ENCODE assay signal across 9 cellular contexts in the genomic region with DNA sequence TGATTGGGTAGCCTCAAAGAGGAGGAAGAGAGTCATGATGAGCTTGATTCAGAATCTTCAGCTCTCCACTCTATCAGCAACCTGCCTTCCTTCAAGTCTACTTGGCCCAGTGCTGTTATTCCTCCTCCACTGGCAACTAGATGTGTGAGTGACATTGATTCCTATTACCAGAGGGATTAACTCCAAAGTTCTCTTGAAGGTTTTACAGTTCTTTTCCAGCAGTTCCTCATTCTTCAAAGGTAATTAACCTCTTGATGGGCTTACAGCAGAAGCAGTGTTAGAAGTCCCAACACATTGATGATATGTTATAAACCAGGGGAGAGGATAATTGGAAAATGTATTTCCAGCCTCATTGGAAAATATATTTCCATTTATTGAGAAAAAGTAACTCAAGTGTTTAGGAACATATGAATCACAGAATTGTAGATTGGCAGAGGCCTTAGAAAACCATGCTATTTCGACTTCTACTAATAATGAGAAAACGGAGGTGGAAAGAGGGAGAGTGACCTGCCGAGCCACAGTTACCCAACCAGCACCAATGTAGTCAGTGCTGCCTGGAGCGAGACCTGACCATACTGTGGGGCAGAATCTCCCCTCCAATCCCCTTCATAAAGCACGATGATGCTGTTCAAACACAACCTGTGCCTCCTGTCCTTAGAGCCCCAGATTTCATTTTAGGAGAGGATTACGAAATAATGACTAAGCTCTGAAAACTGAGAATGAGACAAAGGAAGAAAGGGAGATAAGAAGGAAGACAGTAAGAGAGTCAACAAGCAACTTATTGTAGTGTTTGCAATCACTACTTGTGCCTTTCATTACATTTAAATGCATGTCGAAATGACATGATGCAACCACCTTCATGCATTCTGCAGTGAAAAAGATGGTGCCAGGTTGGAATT.
DNase-seq lines count a peak whose midpoint lies in the region; ATAC-seq, FAIRE-seq and TF ChIP-seq lines count a peak whose summit lies in the region.
"Had no signal": no experiment of that assay in that cellular context is flagged by ENCODE, and none has a peak within 500 bp of the region (broad histone marks: within the 10 kb centered on the region; RNA-seq: fewer than 3 reads in every experiment).

No MANE protein-coding gene starts in this region.

- no peak overlapping the region for H3K18ac ChIP-seq in mesendoderm (ENCODE audit: low read length)

- H3K27me3 ChIP-seq in mesendoderm (ENCODE audit: insufficient read depth, low read length, poor library complexity): no peaks in the 10 kb centered on the region

- no peak overlapping the region for H3K56ac ChIP-seq in mesendoderm (ENCODE audit: low read length)

- TF ChIP-seq CTCF in mucosa of descending colon (IDR thresholded peaks at IDR 0.05): no peak

- H3K36me3 Mint-ChIP-seq in activated CD4-positive, alpha-beta T cell treated with anti-CD3 and anti-CD28 coated beads, Interleukin-2, amount 10 ng/mL, durations not matched to agents 7 days and 5 days (ENCODE audit: low read depth): peaks cover 12% of the 10 kb centered on the region

- DNase-seq in activated CD4-positive, alpha-beta T cell treated with anti-CD3 and anti-CD28 coated beads, Interleukin-2, amount 10 ng/mL, durations not matched to agents 7 days and 5 days: no peak
- no peak for DNase-seq in activated CD4-positive, alpha-beta T cell treated with anti-CD3 and anti-CD28 coated beads, Interleukin-2, amount 50 U/mL, for 4 hours
- DNase-seq in SK-MEL-5 (ENCODE audit: low read depth, low spot score) (peak; percentile 39), mucosa of descending colon (no peak), frontal cortex (ENCODE audit: low spot score in 2 of 2) (no peak), mesendoderm (no peak), 8988T (no peak)

- H4K5ac ChIP-seq in mesendoderm (ENCODE audit: low read length): no peak overlapping the region

- no peak overlapping the region for H3K23ac ChIP-seq in mesendoderm (ENCODE audit: low read length)

- H3K4ac ChIP-seq in mesendoderm (ENCODE audit: low read depth, low read length): no peak overlapping the region

- peaks cover 63% of the 10 kb centered on the region for H3K4me1 Mint-ChIP-seq in activated CD4-positive, alpha-beta T cell treated with anti-CD3 and anti-CD28 coated beads, Interleukin-2, amount 10 ng/mL, durations not matched to agents 7 days and 5 days

- H3K79me2 ChIP-seq in mesendoderm (ENCODE audit: control insufficient read depth, insufficient read depth, low read length): no peaks in the 10 kb centered on the region

- no peak overlapping the region for H3K4me3 ChIP-seq in mucosa of descending colon
- H3K4me3 ChIP-seq in mesendoderm (ENCODE audit: low read length): no peak overlapping the region

- H3K9ac ChIP-seq in mesendoderm (ENCODE audit: low read length): no peak overlapping the region

- H3K9me3 Mint-ChIP-seq in activated CD4-positive, alpha-beta T cell treated with anti-CD3 and anti-CD28 coated beads, Interleukin-2, amount 10 ng/mL, durations not matched to agents 7 days and 5 days: peaks cover 2% of the 10 kb centered on the region

- POLR2A ChIA-PET in activated CD4-positive, alpha-beta T cell treated with anti-CD3 and anti-CD28 coated beads, Interleukin-2, amount 10 ng/mL, durations not matched to agents 7 days and 5 days (lab: Charles Lee): interaction anchor here (0.6 to 0.8 kb wide), 2 partner anchors 41 to 178 kb away, joined by 4 to 6 read pairs; no protein-coding TSS in a partner anchor

- H4K8ac ChIP-seq in mesendoderm (ENCODE audit: low read depth, low read length): no peak overlapping the region

- no peaks in the 10 kb centered on the region for H3K4me1 ChIP-seq in mucosa of descending colon (ENCODE audit: low read depth)
- H3K4me1 ChIP-seq in mesendoderm (ENCODE audit: control insufficient read depth, low read depth, low read length): no peaks in the 10 kb centered on the region

- H3K9me3 ChIP-seq in mucosa of descending colon: no peaks in the 10 kb centered on the region

- no peak overlapping the region for H3K4me3 Mint-ChIP-seq in activated CD4-positive, alpha-beta T cell treated with anti-CD3 and anti-CD28 coated beads, Interleukin-2, amount 10 ng/mL, durations not matched to agents 7 days and 5 days

- H3K36me3 ChIP-seq in mucosa of descending colon (ENCODE audit: low read depth) (no peaks in the 10 kb centered on the region), mesendoderm (ENCODE audit: control insufficient read depth, insufficient read depth, low read length) (no peaks in the 10 kb centered on the region)

- H3K27ac Mint-ChIP-seq in activated CD4-positive, alpha-beta T cell treated with anti-CD3 and anti-CD28 coated beads, Interleukin-2, amount 10 ng/mL, durations not matched to agents 7 days and 5 days: peak overlapping the region; percentile 41

- H2BK5ac ChIP-seq in mesendoderm (ENCODE audit: low read length): no peak overlapping the region

- no peaks in the 10 kb centered on the region for H3K79me1 ChIP-seq in mesendoderm (ENCODE audit: low read length)

- FAIRE-seq in frontal cortex (lab: Jason Lieb, UNC): no peak

- intact Hi-C loops in mucosa of descending colon (cut with DNase I, micrococcal nuclease): no loop called here

- H2BK120ac ChIP-seq in mesendoderm (ENCODE audit: low read depth, low read length): no peak overlapping the region

- WGBS in mesendoderm (ENCODE audit: extremely low coverage, insufficient coverage, low lambda C conversion rate): no CpG with 5 or more reads among the region's 7 CpGs

- peak; percentile 85 for ATAC-seq in HG02798 (IDR thresholded peaks at IDR 0.05; ENCODE audit: poor library complexity, unreplicated experiment)
- ATAC-seq in mucosa of descending colon: peak; percentile 19

- CTCF ChIA-PET in activated CD4-positive, alpha-beta T cell treated with anti-CD3 and anti-CD28 coated beads, Interleukin-2, amount 10 ng/mL, durations not matched to agents 7 days and 5 days (lab: Charles Lee): interaction anchor here (0.9 to 1.5 kb wide), 4 partner anchors 10 to 77 kb away, joined by 3 read pairs; no protein-coding TSS in a partner anchor

- H3K27ac ChIP-seq in mesendoderm (ENCODE audit: low read depth, low read length): no peak overlapping the region
- H3K27ac ChIP-seq: C4-2B had no signal

- no peak overlapping the region for H2BK15ac ChIP-seq in mesendoderm (replicated peaks; ENCODE audit: low read depth)

- H3K27me3 Mint-ChIP-seq in activated CD4-positive, alpha-beta T cell treated with anti-CD3 and anti-CD28 coated beads, Interleukin-2, amount 10 ng/mL, durations not matched to agents 7 days and 5 days: no peaks in the 10 kb centered on the region

- no peak overlapping the region for H3K4me2 ChIP-seq in mesendoderm (ENCODE audit: low read length)

- no peak overlapping the region for H2AK5ac ChIP-seq in mesendoderm (ENCODE audit: low read length)

- in situ Hi-C loops in SK-MEL-5 (cut with HindIII; ENCODE audit: low pct_unique_long_range_greater_than_20kb, low sequenced_read_pairs): no loop called here
